In genomic region chr21:45367402-45368351, GRCh38 we compare ENCODE assay signal across 15 cellular contexts. TPM values are rescaled to one million over a fixed set of nuclear protein-coding genes. Genes with fewer than 3 reads are reported as not detected.
DNase-seq lines count a peak whose midpoint lies in the region; ATAC-seq and TF ChIP-seq lines count a peak whose summit lies in the region.
"Had no signal": no experiment of that assay in that cellular context is flagged by ENCODE, and none has a peak within 500 bp of the region (broad histone marks: within the 10 kb centered on the region; RNA-seq: fewer than 3 reads in every experiment).

No MANE protein-coding gene starts in this region.

- peaks cover 3% of the 10 kb centered on the region for H3K27me3 Mint-ChIP-seq in activated CD4-positive, alpha-beta T cell treated with anti-CD3 and anti-CD28 coated beads, Interleukin-2, amount 10 ng/mL, durations not matched to agents 24 days and 14 days

- intact Hi-C loops in activated CD4-positive, alpha-beta T cell treated with anti-CD3 and anti-CD28 coated beads, Interleukin-2, amount 10 ng/mL, durations not matched to agents 24 days and 14 days (cut with micrococcal nuclease): no loop called here

- TF ChIP-seq CTCF in thoracic aorta (IDR thresholded peaks at IDR 0.05): no peak

- H3K4me3 ChIP-seq in thoracic aorta: no peak overlapping the region
- H3K4me3 ChIP-seq: mucosa of descending colon, suprapubic skin had no signal

- no peak for DNase-seq in activated CD4-positive, alpha-beta T cell treated with anti-CD3 and anti-CD28 coated beads, Interleukin-2, amount 10 ng/mL, durations not matched to agents 24 days and 14 days
- no peak for DNase-seq in activated CD4-positive, alpha-beta T cell treated with anti-CD3 and anti-CD28 coated beads, Interleukin-2, amount 50 U/mL, for 1 hour
- DNase-seq in astrocyte of the hippocampus (ENCODE audit: low read depth, low spot score) (peak; percentile 32), left lobe of liver (ENCODE audit: low spot score) (no peak), thoracic aorta (ENCODE audit: low spot score) (no peak), ACHN (no peak), DMS114 treated with DMSO at 0.1 percent for 48 hours (lab: John Stamatoyannopoulos, UW; ENCODE audit: unreplicated experiment) (no peak)
- DNase-seq: cerebellar nuclear complex, erythroblast, T-helper 17 cell had no signal

- no peak overlapping the region for H3K4me3 Mint-ChIP-seq in activated CD4-positive, alpha-beta T cell treated with anti-CD3 and anti-CD28 coated beads, Interleukin-2, amount 10 ng/mL, durations not matched to agents 24 days and 14 days
- H3K4me3 Mint-ChIP-seq: activated T-helper 17 cell treated with anti-CD3 and anti-CD28 coated beads, Interleukin-2, amount 50 U/mL, for 72 hours; T-helper 17 cell had no signal

- peak overlapping the region; percentile 11 for H3K27ac Mint-ChIP-seq in activated CD4-positive, alpha-beta T cell treated with anti-CD3 and anti-CD28 coated beads, Interleukin-2, amount 10 ng/mL, durations not matched to agents 24 days and 14 days
- H3K27ac Mint-ChIP-seq: activated T-helper 17 cell treated with anti-CD3 and anti-CD28 coated beads, Interleukin-2, amount 50 U/mL, for 72 hours; T-helper 17 cell had no signal

- peaks cover 20 to 42% of the 10 kb centered on the region in 2 donors for H3K4me1 ChIP-seq in thoracic aorta (ENCODE audit: control insufficient read depth in 1 of 2, low read depth in 2 of 2)

- no peaks in the 10 kb centered on the region for H3K36me3 ChIP-seq in thoracic aorta
- H3K36me3 ChIP-seq: suprapubic skin had no signal

- in situ Hi-C loops in ACHN (cut with HindIII; ENCODE audit: low pct_ligation_motif_present, low pct_unique_long_range_greater_than_20kb, low sequenced_read_pairs): no loop called here

- no peaks in the 10 kb centered on the region for H3K9me3 Mint-ChIP-seq in activated CD4-positive, alpha-beta T cell treated with anti-CD3 and anti-CD28 coated beads, Interleukin-2, amount 10 ng/mL, durations not matched to agents 24 days and 14 days
- H3K9me3 Mint-ChIP-seq: activated T-helper 17 cell treated with anti-CD3 and anti-CD28 coated beads, Interleukin-2, amount 50 U/mL, for 72 hours had no signal

- no peaks in the 10 kb centered on the region for H3K9me3 ChIP-seq in thoracic aorta
- H3K9me3 ChIP-seq: mucosa of descending colon, suprapubic skin had no signal

- ATAC-seq in left lobe of liver (peak; percentile 9), thoracic aorta (ENCODE audit: insufficient number of reproducible peaks, low FRiP score, low read depth) (no peak), HG02840 (IDR thresholded peaks at IDR 0.05; ENCODE audit: low FRiP score, unreplicated experiment) (no peak)
- ATAC-seq: activated T-helper 17 cell treated with anti-CD3 and anti-CD28 coated beads, Interleukin-2, amount 50 U/mL, for 72 hours; T-helper 17 cell had no signal

- H3K27ac ChIP-seq in thoracic aorta: peak overlapping the region; percentile 100
- H3K27ac ChIP-seq: 22Rv1 had no signal

- no peaks in the 10 kb centered on the region for H3K27me3 ChIP-seq in thoracic aorta (replicated peaks; ENCODE audit: insufficient read depth)
- H3K27me3 ChIP-seq: suprapubic skin had no signal

- H3K36me3 Mint-ChIP-seq in activated CD4-positive, alpha-beta T cell treated with anti-CD3 and anti-CD28 coated beads, Interleukin-2, amount 10 ng/mL, durations not matched to agents 24 days and 14 days (ENCODE audit: low read depth): no peaks in the 10 kb centered on the region

- peaks cover 14% of the 10 kb centered on the region for H3K4me1 Mint-ChIP-seq in activated CD4-positive, alpha-beta T cell treated with anti-CD3 and anti-CD28 coated beads, Interleukin-2, amount 10 ng/mL, durations not matched to agents 24 days and 14 days

RNA-seq across cellular contexts. Expression of gene COL18A1, which starts 37.3 kb away (rescaled TPM):
- total RNA-seq in activated CD4-positive, alpha-beta T cell treated with anti-CD3 and anti-CD28 coated beads, Interleukin-2, amount 10 ng/mL, durations not matched to agents 24 days and 14 days: 3.1 and 3.2 TPM in 2 replicates
- total RNA-seq in left lobe of liver (499 TPM), thoracic aorta (100 to 1,000 TPM; 507 to 811 TPM)

Comparison
In these comparisons a context has a peak if more than half of its experiments do, and no peak if none do; other contexts are left out.
1. RNA of gene COL18A1, which starts 37.3 kb away (total RNA-seq): 507 to 811 TPM in thoracic aorta and 499 TPM in left lobe of liver (single experiment); 3.1 to 3.2 TPM in activated CD4-positive, alpha-beta T cell treated with anti-CD3 and anti-CD28 coated beads, Interleukin-2, amount 10 ng/mL, durations not matched to agents 24 days and 14 days; every median in the first group is over 100 times any median in the second.